ENCODE assay signal across 19 cellular contexts in the genomic region with DNA sequence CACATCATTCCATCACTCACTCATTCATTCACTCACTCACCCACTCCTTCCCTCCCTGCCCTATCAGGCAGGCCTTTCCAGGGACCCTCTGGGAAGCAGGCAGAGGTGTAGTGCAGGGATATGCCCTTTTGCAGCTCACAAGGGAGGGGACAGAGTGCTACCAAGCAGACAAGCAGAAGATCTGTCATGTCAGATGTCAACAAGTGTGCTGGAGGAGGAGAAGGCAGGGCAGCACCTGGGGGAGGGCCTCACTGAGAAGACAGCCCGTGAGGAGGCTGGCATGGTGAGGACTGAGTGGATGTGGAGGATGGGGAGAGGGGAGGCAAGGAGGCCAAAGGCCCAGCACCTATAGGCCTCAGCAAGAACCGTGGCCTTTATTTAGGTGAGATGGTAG. TPM values are rescaled to one million over a fixed set of nuclear protein-coding genes. Genes with fewer than 3 reads are reported as not detected.
DNase-seq lines count a peak whose midpoint lies in the region; ATAC-seq and TF ChIP-seq lines count a peak whose summit lies in the region.
"Had no signal": no experiment of that assay in that cellular context is flagged by ENCODE, and none has a peak within 500 bp of the region (broad histone marks: within the 10 kb centered on the region; RNA-seq: fewer than 3 reads in every experiment).

No MANE protein-coding gene starts in this region.

- H3K36me3 Mint-ChIP-seq in activated naive CD8-positive, alpha-beta T cell treated with anti-CD3 and anti-CD28 coated beads, Interleukin-2, amount 10 ng/mL, durations not matched to agents 7 days and 5 days, result no peaks in the 10 kb centered on the region
- H3K36me3 Mint-ChIP-seq in activated naive CD8-positive, alpha-beta T cell treated with anti-CD3 and anti-CD28 coated beads for 36 hours, result no peaks in the 10 kb centered on the region
- no peaks in the 10 kb centered on the region for H3K36me3 Mint-ChIP-seq in endodermal cell (ENCODE audit: low read depth)

- no peak overlapping the region for H4K8ac ChIP-seq in neuronal stem cell (ENCODE audit: low read depth, low read length)

- H3K27me3 Mint-ChIP-seq in activated naive CD8-positive, alpha-beta T cell treated with anti-CD3 and anti-CD28 coated beads, Interleukin-2, amount 10 ng/mL, durations not matched to agents 7 days and 5 days, result peaks cover 5% of the 10 kb centered on the region
- H3K27me3 Mint-ChIP-seq in activated naive CD8-positive, alpha-beta T cell treated with anti-CD3 and anti-CD28 coated beads for 36 hours, result no peaks in the 10 kb centered on the region
- no peaks in the 10 kb centered on the region for H3K27me3 Mint-ChIP-seq in endodermal cell (ENCODE audit: insufficient read depth)
- H3K27me3 Mint-ChIP-seq: stimulated activated naive CD8-positive, alpha-beta T cell treated with anti-CD3 and anti-CD28 coated beads, Interleukin-15, Interleukin-2, amounts not matched to agents 100 ng/mL and 50 ng/mL, for 24 hours had no signal

- H3K4me2 ChIP-seq in neuronal stem cell (ENCODE audit: insufficient read depth, low read length, poor library complexity, severe bottlenecking) (no peak overlapping the region), GM23248 (ENCODE audit: unreplicated experiment) (no peak overlapping the region)
- H3K4me2 ChIP-seq: A549 had no signal

- no peak overlapping the region for H3K23ac ChIP-seq in neuronal stem cell (ENCODE audit: low read depth, low read length, poor library complexity)

- H3K18ac ChIP-seq in neuronal stem cell (ENCODE audit: low read length), result peak overlapping the region; percentile 76

- intact Hi-C loops in tibial artery (cut with DNase I; ENCODE audit: low total_unique reads), result no loop called here

- H2AFZ ChIP-seq in neuronal stem cell (ENCODE audit: low read length) (no peak overlapping the region), GM23248 (no peak overlapping the region)

- no peak overlapping the region for H3K14ac ChIP-seq in neuronal stem cell (ENCODE audit: low read length)

- H3K9me3 Mint-ChIP-seq in activated naive CD8-positive, alpha-beta T cell treated with anti-CD3 and anti-CD28 coated beads, Interleukin-2, amount 10 ng/mL, durations not matched to agents 7 days and 5 days, result no peaks in the 10 kb centered on the region
- H3K9me3 Mint-ChIP-seq in activated naive CD8-positive, alpha-beta T cell treated with anti-CD3 and anti-CD28 coated beads for 36 hours, result no peaks in the 10 kb centered on the region
- no peaks in the 10 kb centered on the region for H3K9me3 Mint-ChIP-seq in endodermal cell
- H3K9me3 Mint-ChIP-seq: stimulated activated naive CD8-positive, alpha-beta T cell treated with anti-CD3 and anti-CD28 coated beads, Interleukin-15, Interleukin-2, amounts not matched to agents 100 ng/mL and 50 ng/mL, for 24 hours had no signal

- H3K27me3 ChIP-seq in endodermal cell (ENCODE audit: control insufficient read depth, insufficient read depth, low read length, poor library complexity, severe bottlenecking) (no peaks in the 10 kb centered on the region), neuronal stem cell (ENCODE audit: control insufficient read depth in 3 of 3, insufficient read depth in 3 of 3, low read depth in 1 of 3, low read length in 3 of 3) (peaks cover 0 to 10% (median 0%) of the 10 kb centered on the region in 3 experiments), tibial artery (no peaks in the 10 kb centered on the region), GM23248 (replicated peaks; ENCODE audit: insufficient read depth) (no peaks in the 10 kb centered on the region)
- H3K27me3 ChIP-seq in effector memory CD4-positive, alpha-beta T cell (replicated peaks; ENCODE audit: control insufficient read depth, insufficient read depth, low read length, poor library complexity, severe bottlenecking), result no peaks in the 10 kb centered on the region

- H3K27ac ChIP-seq in endodermal cell (ENCODE audit: low read depth, low read length) (no peak overlapping the region), neuronal stem cell (replicated peaks; ENCODE audit: low read length) (no peak overlapping the region), tibial artery (peak overlapping the region; percentile 79 to 82), GM23248 (no peak overlapping the region)
- no peak overlapping the region for H3K27ac ChIP-seq in effector memory CD4-positive, alpha-beta T cell (ENCODE audit: insufficient read depth, low read length, poor library complexity, severe bottlenecking)
- H3K27ac ChIP-seq: A549, skin epidermis had no signal

- peak; percentile 0 for DNase-seq in activated naive CD8-positive, alpha-beta T cell treated with anti-CD3 and anti-CD28 coated beads, Interleukin-2, amount 10 ng/mL, durations not matched to agents 7 days and 5 days
- no peak for DNase-seq in activated naive CD8-positive, alpha-beta T cell treated with anti-CD3 and anti-CD28 coated beads for 36 hours
- DNase-seq in endodermal cell (peak; percentile 22), neuronal stem cell (ENCODE audit: low spot score) (no peak), tibial artery (no peak), kidney tubule cell (ENCODE audit: low spot score) (no peak), GM23248 (no peak)
- no peak for DNase-seq in effector memory CD4-positive, alpha-beta T cell
- DNase-seq: activated CD4-positive, alpha-beta T cell treated with anti-CD3 and anti-CD28 coated beads, Interleukin-2, amount 50 U/mL, for 48 hours; activated naive CD4-positive, alpha-beta T cell; Calu3; cerebellar nuclear complex; NCI-H187 treated with DMSO at 0.1 percent for 48 hours; NCI-H226; OCI-M1; SIG-M5 had no signal

- peak overlapping the region; percentile 23 for H2AK5ac ChIP-seq in neuronal stem cell (ENCODE audit: low read depth, low read length)

- H3K9me2 ChIP-seq in GM23248 (ENCODE audit: insufficient read depth), result peaks cover 8% of the 10 kb centered on the region; the same call in 1 of the 2 replicates

- no peak overlapping the region for H4K91ac ChIP-seq in neuronal stem cell (ENCODE audit: low read depth, low read length, poor library complexity)

- peak overlapping the region; percentile 29 for H2BK15ac ChIP-seq in neuronal stem cell (ENCODE audit: low read length)

- H2BK12ac ChIP-seq in neuronal stem cell (ENCODE audit: low read length), result peak overlapping the region; percentile 35

- H3K79me1 ChIP-seq in neuronal stem cell (ENCODE audit: low read depth, low read length), result no peaks in the 10 kb centered on the region

- H3K4me3 ChIP-seq in endodermal cell (ENCODE audit: low read length), result no peak overlapping the region
- no peak overlapping the region for H3K4me3 ChIP-seq in neuronal stem cell (ENCODE audit: low read length in 2 of 2)
- H3K4me3 ChIP-seq in tibial artery, result no peak overlapping the region
- H3K4me3 ChIP-seq in GM23248, result no peak overlapping the region
- H3K4me3 ChIP-seq in effector memory CD4-positive, alpha-beta T cell (ENCODE audit: insufficient read depth, low read depth, low read length, poor library complexity, severe bottlenecking), result no peak overlapping the region
- H3K4me3 ChIP-seq: A549, skin epidermis had no signal

- no peak overlapping the region for H3K27ac Mint-ChIP-seq in activated naive CD8-positive, alpha-beta T cell treated with anti-CD3 and anti-CD28 coated beads, Interleukin-2, amount 10 ng/mL, durations not matched to agents 7 days and 5 days
- no peak overlapping the region for H3K27ac Mint-ChIP-seq in activated naive CD8-positive, alpha-beta T cell treated with anti-CD3 and anti-CD28 coated beads for 36 hours
- no peak overlapping the region for H3K27ac Mint-ChIP-seq in endodermal cell
- H3K27ac Mint-ChIP-seq: stimulated activated naive CD8-positive, alpha-beta T cell treated with anti-CD3 and anti-CD28 coated beads, Interleukin-15, Interleukin-2, amounts not matched to agents 100 ng/mL and 50 ng/mL, for 24 hours had no signal

- peaks cover 52% of the 10 kb centered on the region for H3F3A ChIP-seq in GM23248 (ENCODE audit: insufficient read depth)

- no peaks in the 10 kb centered on the region for H3K9me3 ChIP-seq in endodermal cell (ENCODE audit: control insufficient read depth, low read length)
- no peaks in the 10 kb centered on the region for H3K9me3 ChIP-seq in neuronal stem cell (replicated peaks in 1 of 2; ENCODE audit: control insufficient read depth in 2 of 2, insufficient read depth in 1 of 2, low read depth in 1 of 2, low read length in 2 of 2)
- no peaks in the 10 kb centered on the region for H3K9me3 ChIP-seq in tibial artery
- no peaks in the 10 kb centered on the region for H3K9me3 ChIP-seq in GM23248 (ENCODE audit: low read depth)
- no peaks in the 10 kb centered on the region for H3K9me3 ChIP-seq in effector memory CD4-positive, alpha-beta T cell (ENCODE audit: control insufficient read depth, low read length)
- H3K9me3 ChIP-seq: A549 had no signal

- no peaks in the 10 kb centered on the region for H3K79me2 ChIP-seq in GM23248 (ENCODE audit: insufficient read depth)

- ATAC-seq in activated naive CD8-positive, alpha-beta T cell treated with anti-CD3 and anti-CD28 coated beads, Interleukin-2, amount 10 ng/mL, durations not matched to agents 7 days and 5 days (ENCODE audit: low read depth), result no peak
- ATAC-seq: A549 had no signal

- H4K20me1 ChIP-seq in GM23248 (ENCODE audit: insufficient read depth), result no peaks in the 10 kb centered on the region

- in situ Hi-C loops in GM23248 (cut with MboI), result no loop called here

- no peak for TF ChIP-seq CTCF in endodermal cell (conservative IDR thresholded peaks at IDR 0.05)
- TF ChIP-seq CTCF in tibial artery (IDR thresholded peaks at IDR 0.05), result no peak

- H3K9ac ChIP-seq in endodermal cell (ENCODE audit: extremely low read depth, low read length, poor library complexity, severe bottlenecking), result no peak overlapping the region
- H3K9ac ChIP-seq in neuronal stem cell (ENCODE audit: low read depth, low read length, poor library complexity), result no peak overlapping the region
- no peak overlapping the region for H3K9ac ChIP-seq in GM23248

- WGBS in endodermal cell (ENCODE audit: insufficient coverage in 1 of 2, insufficient read length in 1 of 2), 2 experiments, result 85 to 86% methylated on average over 1 to 2 of the region's 2 CpGs
- no CpG with 5 or more reads among the region's 2 CpGs for WGBS in neuronal stem cell (ENCODE audit: extremely low coverage in 2 of 2, insufficient read length in 2 of 2, insufficient replicate concordance in 1 of 2), 2 donors
- WGBS in GM23248 (ENCODE audit: low coverage in 1 of 2, low lambda C conversion rate in 2 of 2, missing lambda C conversion rate in 2 of 2), 2 experiments, result 56 to 86% methylated on average over 2 of the region's 2 CpGs

- peaks cover 7% of the 10 kb centered on the region for H3K4me1 ChIP-seq in endodermal cell (ENCODE audit: control insufficient read depth, insufficient read depth, low read length)
- H3K4me1 ChIP-seq in neuronal stem cell (ENCODE audit: control insufficient read depth in 2 of 2, insufficient read depth in 1 of 2, low read depth in 1 of 2, low read length in 2 of 2), result peaks cover 4 to 32% of the 10 kb centered on the region in 2 donors
- peaks cover 0 to 42% (median 35%) of the 10 kb centered on the region in 4 donors for H3K4me1 ChIP-seq in tibial artery
- H3K4me1 ChIP-seq in GM23248 (ENCODE audit: insufficient read depth), result peaks cover 36% of the 10 kb centered on the region
- H3K4me1 ChIP-seq in effector memory CD4-positive, alpha-beta T cell (ENCODE audit: control insufficient read depth, insufficient read depth, low read length, poor library complexity, severe bottlenecking), result no peaks in the 10 kb centered on the region

- no peak overlapping the region for H2BK120ac ChIP-seq in neuronal stem cell (ENCODE audit: low read depth, low read length)

- no peak overlapping the region for H3K4me3 Mint-ChIP-seq in activated naive CD8-positive, alpha-beta T cell treated with anti-CD3 and anti-CD28 coated beads, Interleukin-2, amount 10 ng/mL, durations not matched to agents 7 days and 5 days
- H3K4me3 Mint-ChIP-seq in activated naive CD8-positive, alpha-beta T cell treated with anti-CD3 and anti-CD28 coated beads for 36 hours, result no peak overlapping the region
- no peak overlapping the region for H3K4me3 Mint-ChIP-seq in endodermal cell
- H3K4me3 Mint-ChIP-seq: stimulated activated naive CD8-positive, alpha-beta T cell treated with anti-CD3 and anti-CD28 coated beads, Interleukin-15, Interleukin-2, amounts not matched to agents 100 ng/mL and 50 ng/mL, for 24 hours had no signal

- H3K36me3 ChIP-seq in endodermal cell (ENCODE audit: control insufficient read depth, insufficient read depth, low read length) (no peaks in the 10 kb centered on the region), neuronal stem cell (replicated peaks in 1 of 2; ENCODE audit: control insufficient read depth in 2 of 2, insufficient read depth in 2 of 2, low read length in 2 of 2) (no peaks in the 10 kb centered on the region), tibial artery (peaks cover 0 to 10% (median 4%) of the 10 kb centered on the region in 3 donors), GM23248 (ENCODE audit: low read depth) (no peaks in the 10 kb centered on the region)
- H3K36me3 ChIP-seq in effector memory CD4-positive, alpha-beta T cell (ENCODE audit: control insufficient read depth, insufficient read depth, low read length), result no peaks in the 10 kb centered on the region

- POLR2A ChIA-PET in activated naive CD8-positive, alpha-beta T cell treated with anti-CD3 and anti-CD28 coated beads, Interleukin-2, amount 10 ng/mL, durations not matched to agents 7 days and 5 days (lab: Charles Lee), result no interaction called here

- peak overlapping the region; percentile 43 for H3K4ac ChIP-seq in neuronal stem cell (ENCODE audit: low read length)

- H2BK5ac ChIP-seq in neuronal stem cell (ENCODE audit: low read length), result no peak overlapping the region

- H3K4me1 Mint-ChIP-seq in activated naive CD8-positive, alpha-beta T cell treated with anti-CD3 and anti-CD28 coated beads, Interleukin-2, amount 10 ng/mL, durations not matched to agents 7 days and 5 days, result peaks cover 4% of the 10 kb centered on the region
- peaks cover 3% of the 10 kb centered on the region for H3K4me1 Mint-ChIP-seq in activated naive CD8-positive, alpha-beta T cell treated with anti-CD3 and anti-CD28 coated beads for 36 hours
- peaks cover 5% of the 10 kb centered on the region for H3K4me1 Mint-ChIP-seq in endodermal cell

RNA-seq across cellular contexts. Expression of gene ABTB1, which starts 15.3 kb away (rescaled TPM):
- total RNA-seq in activated naive CD8-positive, alpha-beta T cell treated with anti-CD3 and anti-CD28 coated beads, Interleukin-2, amount 10 ng/mL, durations not matched to agents 7 days and 5 days, result 10 to 100 TPM; 63.4 to 65.5 TPM
- 1 to 10 TPM; 6.8 to 8.0 TPM for total RNA-seq in activated naive CD8-positive, alpha-beta T cell treated with anti-CD3 and anti-CD28 coated beads for 36 hours
- total RNA-seq in endodermal cell, result 10 to 100 TPM; 10.7 to 14.4 TPM
- polyA plus RNA-seq in endodermal cell (2013, experiment 1 of 2), result 8.1 TPM
- polyA plus RNA-seq in endodermal cell (2013, experiment 2 of 2), result 6.5 TPM
- polyA plus RNA-seq in neuronal stem cell (2013, experiment 1 of 2), result 5.8 TPM
- 6.1 TPM for polyA plus RNA-seq in neuronal stem cell (2013, experiment 2 of 2)
- 7.8 and 8.9 TPM in 2 replicates for total RNA-seq in GM23248 (2014; rRNA removed; shearing (Covaris generic))
- polyA plus RNA-seq in GM23248 (2016; fragmentation: Nextera tagmentation; extraction: Ambion mirVana), result 20.4 and 20.9 TPM in 2 replicates

RNA-seq across cellular contexts. Expression of gene PODXL2, which starts 59.0 kb away (rescaled TPM):
- total RNA-seq in activated naive CD8-positive, alpha-beta T cell treated with anti-CD3 and anti-CD28 coated beads, Interleukin-2, amount 10 ng/mL, durations not matched to agents 7 days and 5 days, result 1 to 10 TPM; 2.2 TPM
- 1 to 10 TPM; 1.3 to 1.7 TPM for total RNA-seq in activated naive CD8-positive, alpha-beta T cell treated with anti-CD3 and anti-CD28 coated beads for 36 hours
- total RNA-seq in endodermal cell, result 10 to 100 TPM; 11.8 to 16.5 TPM
- 49.2 TPM for polyA plus RNA-seq in endodermal cell (2013, experiment 1 of 2)
- 46.8 TPM for polyA plus RNA-seq in endodermal cell (2013, experiment 2 of 2)
- 26.3 TPM for polyA plus RNA-seq in neuronal stem cell (2013, experiment 1 of 2)
- polyA plus RNA-seq in neuronal stem cell (2013, experiment 2 of 2), result 24.4 TPM
- total RNA-seq in GM23248 (2014; rRNA removed; shearing (Covaris generic)), result 0.89 and 2.5 TPM in 2 replicates
- polyA plus RNA-seq in GM23248 (2016; fragmentation: Nextera tagmentation; extraction: Ambion mirVana), result 1.2 and 1.8 TPM in 2 replicates

Comparison
In these comparisons a context has a peak if more than half of its experiments do, and no peak if none do; other contexts are left out.
1. DNase-seq: peak in activated naive CD8-positive, alpha-beta T cell treated with anti-CD3 and anti-CD28 coated beads, Interleukin-2, amount 10 ng/mL, durations not matched to agents 7 days and 5 days (single experiment) and endodermal cell (single experiment); none in activated naive CD8-positive, alpha-beta T cell treated with anti-CD3 and anti-CD28 coated beads for 36 hours (single experiment), neuronal stem cell (single experiment), tibial artery (0 of 2), kidney tubule cell (single experiment), GM23248 (single experiment) and effector memory CD4-positive, alpha-beta T cell (0 of 3).
2. H3K27ac ChIP-seq: peak in tibial artery (2 of 2); none in endodermal cell (single experiment), neuronal stem cell (single experiment), GM23248 (single experiment) and effector memory CD4-positive, alpha-beta T cell (single experiment).